In genomic region chr1:40257313-40257687, GRCh38 we compare ENCODE assay signal across 8 cellular contexts. TPM values are rescaled to one million over a fixed set of nuclear protein-coding genes. Genes with fewer than 3 reads are reported as not detected.
DNase-seq lines count a peak whose midpoint lies in the region; ATAC-seq and TF ChIP-seq lines count a peak whose summit lies in the region.

No MANE protein-coding gene starts in this region.

- ATAC-seq in HG02884 (IDR thresholded peaks at IDR 0.05; ENCODE audit: unreplicated experiment): peak; percentile 10
- peak; percentile 44 for ATAC-seq in omental fat pad (ENCODE audit: low FRiP score)

- TF ChIP-seq RAD21 in SK-N-SH (IDR thresholded peaks at IDR 0.05; ENCODE audit: low read length): no peak

- TF ChIP-seq EP300 in SK-N-SH (IDR thresholded peaks at IDR 0.05; ENCODE audit: borderline replicate concordance in 1 of 2, low read depth in 1 of 2, low read length in 1 of 2): no peak

- H3K4me1 ChIP-seq in SK-N-SH (ENCODE audit: control insufficient read depth in 1 of 2, insufficient read depth in 2 of 2, low read depth in 1 of 2, low read length in 1 of 2) (peaks cover 10 to 11% of the 10 kb centered on the region in 2 experiments; a peak in 3 of 4 replicates), fibroblast of lung (ENCODE audit: control insufficient read depth, extremely low read depth, insufficient read depth, low read length) (peaks cover 2% of the 10 kb centered on the region)

- peaks cover 71% of the 10 kb centered on the region for H3K79me2 ChIP-seq in SK-N-SH (ENCODE audit: insufficient read depth)
- H3K79me2 ChIP-seq in fibroblast of lung (ENCODE audit: control insufficient read depth, insufficient read depth, low read length): peaks cover 41% of the 10 kb centered on the region

- peak; percentile 37 for DNase-seq in NK-92 treated with Interleukin-12 subunit alpha and Interleukin-12 subunit beta, amount 100 ng/mL, for 24 hours (lab: John Stamatoyannopoulos, UW)
- no peak for DNase-seq in NK-92 (lab: John Stamatoyannopoulos, UW; ENCODE audit: unreplicated experiment)
- DNase-seq in SK-N-SH: no peak
- no peak for DNase-seq in fibroblast of lung (ENCODE audit: low read depth in 2 of 2)
- DNase-seq in omental fat pad (ENCODE audit: low spot score): no peak
- no peak for DNase-seq in GOT3 (lab: John Stamatoyannopoulos, UW)
- DNase-seq in NCI-H187 treated with DMSO at 0.1 percent for 48 hours (lab: John Stamatoyannopoulos, UW): no peak

- peaks cover 9% of the 10 kb centered on the region for H3F3A ChIP-seq in SK-N-SH (replicated peaks; ENCODE audit: insufficient read depth)

- H3K9me2 ChIP-seq in SK-N-SH: no peaks in the 10 kb centered on the region

- H3K36me3 ChIP-seq in SK-N-SH (replicated peaks in 1 of 2; ENCODE audit: control insufficient read depth in 1 of 2, insufficient read depth in 2 of 2, low read length in 1 of 2) (peaks cover 17 to 29% of the 10 kb centered on the region in 2 experiments), fibroblast of lung (ENCODE audit: control insufficient read depth, insufficient read depth, low read length) (peaks cover 1% of the 10 kb centered on the region)

- H3K27ac ChIP-seq in SK-N-SH (ENCODE audit: low read depth in 2 of 2, low read length in 1 of 2) (peak overlapping the region; percentile 96 to 99), fibroblast of lung (ENCODE audit: insufficient read depth, low read length) (peak overlapping the region; percentile 100)

- H3K4me3 ChIP-seq in SK-N-SH (ENCODE audit: low read depth in 2 of 2, low read length in 1 of 2) (peak overlapping the region; percentile 75 to 93), fibroblast of lung (replicated peaks in 1 of 4; ENCODE audit: control extremely low read depth in 1 of 4, insufficient read depth in 1 of 4, low read depth in 3 of 4, low read length in 4 of 4) (peak overlapping the region; percentile 95 to 100 (median 98))

- H3K9ac ChIP-seq in SK-N-SH: peak overlapping the region; percentile 99
- H3K9ac ChIP-seq in fibroblast of lung (ENCODE audit: insufficient read depth, low read length): peak overlapping the region; percentile 99

- CTCF ChIA-PET in SK-N-SH (lab: Yijun Ruan, JAX): interaction anchor here (1.0 to 2.1 kb wide), 3 partner anchors 21 to 105 kb away, joined by 3 to 6 read pairs (median 5); no protein-coding TSS in a partner anchor

- TF ChIP-seq CTCF in SK-N-SH (IDR thresholded peaks at IDR 0.05) (no peak), fibroblast of lung (conservative IDR thresholded peaks at IDR 0.05 in 1 of 2, IDR thresholded peaks at IDR 0.05 in 1 of 2; ENCODE audit: low read depth in 1 of 2, low read length in 2 of 2) (no peak), omental fat pad (IDR thresholded peaks at IDR 0.05) (no peak)

- peak overlapping the region; percentile 94 for H2AFZ ChIP-seq in SK-N-SH (ENCODE audit: low read depth)
- H2AFZ ChIP-seq in fibroblast of lung (ENCODE audit: low read length): peak overlapping the region; percentile 96

- H3K9me3 ChIP-seq in SK-N-SH (no peaks in the 10 kb centered on the region), fibroblast of lung (ENCODE audit: control insufficient read depth, insufficient read depth, low read depth, low read length) (no peaks in the 10 kb centered on the region)

- WGBS in SK-N-SH (ENCODE audit: low lambda C conversion rate): 0% methylated on average over 16 of the region's 16 CpGs

- H4K20me1 ChIP-seq in SK-N-SH (ENCODE audit: insufficient read depth) (no peaks in the 10 kb centered on the region), fibroblast of lung (ENCODE audit: control insufficient read depth, extremely low read depth, insufficient read depth, low read length) (no peaks in the 10 kb centered on the region)

- H3K4me2 ChIP-seq in SK-N-SH (peak overlapping the region; percentile 77), fibroblast of lung (ENCODE audit: extremely low read depth, insufficient read depth, low read length) (peak overlapping the region; percentile 94)

- no peaks in the 10 kb centered on the region for H3K27me3 ChIP-seq in SK-N-SH (ENCODE audit: insufficient read depth)
- H3K27me3 ChIP-seq in fibroblast of lung (ENCODE audit: control insufficient read depth, insufficient read depth, low read length): no peaks in the 10 kb centered on the region

- POLR2A ChIA-PET in SK-N-SH (lab: Yijun Ruan, JAX): interaction anchor here (1.0 kb wide), 1 partner anchor 96 kb away, joined by 4 read pairs; the partner anchor contains the start of gene RLF

TF ChIP-seq in SK-N-SH, 30 proteins besides CTCF, POLR2A, EP300 and RAD21:
- TF ChIP-seq MEF2A (IDR thresholded peaks at IDR 0.05; ENCODE audit: borderline replicate concordance, low read depth) (no peak), RCOR1 (IDR thresholded peaks at IDR 0.05; ENCODE audit: low read length) (no peak)

RNA-seq across cellular contexts. Expression of gene ZMPSTE24, which starts 0.7 kb away (rescaled TPM):
- polyA plus RNA-seq in SK-N-SH (2012; rRNA removed) (13.7 and 15.4 TPM in 2 replicates), fibroblast of lung (67.6 and 70.5 TPM in 2 replicates)
- polyA plus RNA-seq in SK-N-SH (2012; cell fraction: cytosol; rRNA removed): 20.1 and 25.0 TPM in 2 replicates
- polyA plus RNA-seq in SK-N-SH (2012; cell fraction: nucleus; rRNA removed): 6.2 and 10.8 TPM in 2 replicates
- total RNA-seq in fibroblast of lung (60.9 and 68.8 TPM in 2 replicates), omental fat pad (10 to 100 TPM; 34.8 to 38.3 (median 36.2) TPM)
- 44.6 and 46.6 TPM in 2 replicates for polyA plus RNA-seq in fibroblast of lung (2012)
- polyA minus RNA-seq in fibroblast of lung (ENCODE audit: low replicate concordance): 5.3 and 6.9 TPM in 2 replicates

RNA-seq across cellular contexts. Expression of gene TMCO2, which starts 9.6 kb away (rescaled TPM):
- 0.19 TPM in 1 of 2 replicates, not detected in the other for polyA plus RNA-seq in SK-N-SH (2012; rRNA removed)
- not detected in 2 replicates for polyA plus RNA-seq in SK-N-SH (2012; cell fraction: cytosol; rRNA removed)
- polyA plus RNA-seq in SK-N-SH (2012; cell fraction: nucleus; rRNA removed): not detected in 2 replicates
- total RNA-seq in fibroblast of lung: not detected in 2 replicates
- polyA plus RNA-seq in fibroblast of lung: not detected in 2 replicates
- not detected in 2 replicates for polyA plus RNA-seq in fibroblast of lung (2012)
- not detected in 2 replicates for polyA minus RNA-seq in fibroblast of lung (ENCODE audit: low replicate concordance)
- not detected for total RNA-seq in omental fat pad

RNA-seq across cellular contexts. Expression of gene COL9A2, which starts 59.8 kb away (rescaled TPM):
- polyA plus RNA-seq in SK-N-SH (2012; rRNA removed) (0.63 and 0.94 TPM in 2 replicates), fibroblast of lung (0.40 and 1.3 TPM in 2 replicates)
- 0.44 and 0.56 TPM in 2 replicates for polyA plus RNA-seq in SK-N-SH (2012; cell fraction: cytosol; rRNA removed)
- 1.2 and 1.4 TPM in 2 replicates for polyA plus RNA-seq in SK-N-SH (2012; cell fraction: nucleus; rRNA removed)
- total RNA-seq in fibroblast of lung (2.1 and 2.8 TPM in 2 replicates), omental fat pad (10 to 100 TPM in 2 of 4 donors, 1 to 10 TPM in 2; 1.6 to 15.6 (median 9.0) TPM)
- polyA plus RNA-seq in fibroblast of lung (2012): 0.97 and 3.0 TPM in 2 replicates
- polyA minus RNA-seq in fibroblast of lung (ENCODE audit: low replicate concordance): 0.96 and 1.6 TPM in 2 replicates
